Comparison of ENCODE assay signal across 8 cellular contexts in the genomic region with DNA sequence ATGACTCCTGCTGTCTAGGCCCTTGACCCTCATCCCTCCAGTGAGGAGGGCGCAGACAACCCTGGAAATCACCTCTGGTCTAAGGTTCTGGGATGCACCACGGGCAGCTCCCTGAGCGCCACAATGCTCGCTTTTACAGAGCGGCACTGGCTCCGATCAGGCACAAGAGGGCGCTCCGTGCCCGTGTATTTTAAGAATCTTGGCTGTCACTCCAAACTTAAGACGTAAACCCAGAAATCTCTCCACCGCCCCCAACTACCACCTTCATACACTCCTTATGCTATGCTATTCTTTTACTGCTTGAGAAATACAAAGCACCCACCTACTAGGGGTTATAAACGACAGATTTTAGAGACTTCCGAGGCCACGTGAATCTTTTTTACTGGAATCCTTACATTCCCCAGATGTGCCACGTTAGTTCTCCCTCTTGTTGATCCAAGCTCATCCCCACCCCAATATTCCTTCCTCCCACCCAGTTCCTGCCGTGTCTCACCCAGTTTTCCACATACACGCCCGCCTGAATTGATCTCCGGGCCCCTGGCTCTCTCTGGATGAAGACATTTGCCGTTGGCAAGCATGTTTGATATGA.
A peak's percentile ranks its signal among the peaks of the same experiment; 100 is the strongest.
DNase-seq lines count a peak whose midpoint lies in the region; ATAC-seq, FAIRE-seq and TF ChIP-seq lines count a peak whose summit lies in the region.

No MANE protein-coding gene starts in this region.

- no peak overlapping the region for H3K27ac ChIP-seq in A549
- H3K27ac ChIP-seq in OCI-LY3 (ENCODE audit: low read length), result no peak overlapping the region
- H3K27ac ChIP-seq in mesenchymal stem cell (ENCODE audit: low read length, poor library complexity, severe bottlenecking), result no peak overlapping the region

- no peak overlapping the region for H3K9ac ChIP-seq in OCI-LY3 (ENCODE audit: low read length)
- H3K9ac ChIP-seq in mesenchymal stem cell (ENCODE audit: low read length), result peak overlapping the region; percentile 11

- TF ChIP-seq CTCF in A549 (IDR thresholded peaks at IDR 0.05) (peak; percentile 60), OCI-LY3 (IDR thresholded peaks at IDR 0.05; ENCODE audit: low read depth, low read length) (peak; percentile 77)

- no peak overlapping the region for H4K91ac ChIP-seq in mesenchymal stem cell (ENCODE audit: low read length)

- H3K79me2 ChIP-seq in OCI-LY3 (ENCODE audit: low read length), result no peaks in the 10 kb centered on the region

- ATAC-seq in A549 (peak; percentile 57 to 77; a peak in 5 of 6 replicates), HG03378 (IDR thresholded peaks at IDR 0.05; ENCODE audit: unreplicated experiment) (peak; percentile 57), GM21737 (IDR thresholded peaks at IDR 0.05; ENCODE audit: unreplicated experiment) (no peak), GM19455 (IDR thresholded peaks at IDR 0.05; ENCODE audit: unreplicated experiment) (no peak)

- H3K36me3 ChIP-seq in OCI-LY3 (replicated peaks; ENCODE audit: low read depth, low read length) (no peaks in the 10 kb centered on the region), mesenchymal stem cell (ENCODE audit: control insufficient read depth in 1 of 2, insufficient read depth in 2 of 2, low read depth in 1 of 2, low read length in 2 of 2) (no peaks in the 10 kb centered on the region)

- H3K27me3 ChIP-seq in OCI-LY3 (ENCODE audit: low read depth, low read length) (peaks cover 3% of the 10 kb centered on the region; the same call in 1 of the 2 replicates), mesenchymal stem cell (ENCODE audit: control insufficient read depth in 1 of 2, insufficient read depth in 1 of 2, low read length in 2 of 2) (peaks cover 5 to 79% of the 10 kb centered on the region in 2 experiments)

- H3K14ac ChIP-seq in mesenchymal stem cell (ENCODE audit: low read length in 2 of 2), result no peak overlapping the region

- POLR2A ChIA-PET in A549 (lab: Yijun Ruan, JAX), result no interaction called here

- no peak overlapping the region for H3K4me2 ChIP-seq in A549
- H3K4me2 ChIP-seq in OCI-LY3 (ENCODE audit: low read length), result no peak overlapping the region
- no peak overlapping the region for H3K4me2 ChIP-seq in mesenchymal stem cell (ENCODE audit: low read length, poor library complexity, severe bottlenecking)

- H2AFZ ChIP-seq in OCI-LY3 (ENCODE audit: low read depth, low read length) (no peak overlapping the region), mesenchymal stem cell (ENCODE audit: low read depth, low read length) (no peak overlapping the region)

- no peak overlapping the region for H2BK15ac ChIP-seq in mesenchymal stem cell (ENCODE audit: low read depth, poor library complexity, severe bottlenecking)

- no peak overlapping the region for H2BK120ac ChIP-seq in mesenchymal stem cell (ENCODE audit: low read depth, low read length)

- no peaks in the 10 kb centered on the region for H3K4me1 ChIP-seq in A549
- H3K4me1 ChIP-seq in OCI-LY3 (ENCODE audit: low read length), result no peaks in the 10 kb centered on the region
- H3K4me1 ChIP-seq in mesenchymal stem cell (ENCODE audit: control insufficient read depth, insufficient read depth, low read depth, low read length), result peaks cover 9% of the 10 kb centered on the region

- H3K23ac ChIP-seq in mesenchymal stem cell (ENCODE audit: low read length in 2 of 2), result no peak overlapping the region

- DNase-seq in A549 (ENCODE audit: low read depth in 1 of 2, low spot score in 1 of 2) (peak; percentile 10 to 52), GDM1 (lab: John Stamatoyannopoulos, UW) (peak; percentile 21), dedifferentiated amniotic fluid mesenchymal stem cell (ENCODE audit: extremely low spot score) (peak; percentile 19), mesenchymal stem cell (peak; percentile 14)

- no peak overlapping the region for H3K4ac ChIP-seq in mesenchymal stem cell (ENCODE audit: low read depth in 1 of 2, low read length in 2 of 2)

- no peaks in the 10 kb centered on the region for H3K79me1 ChIP-seq in mesenchymal stem cell (replicated peaks; ENCODE audit: low read length, poor library complexity, severe bottlenecking)

- no peak overlapping the region for H3K18ac ChIP-seq in mesenchymal stem cell (ENCODE audit: low read depth in 1 of 2, low read length in 2 of 2)

- TF ChIP-seq RAD21 in A549 (conservative IDR thresholded peaks at IDR 0.05 in 1 of 2, IDR thresholded peaks at IDR 0.05 in 1 of 2), result peak; percentile 61 to 69

- H3K4me3 ChIP-seq in A549 (no peak overlapping the region), OCI-LY3 (ENCODE audit: low read length) (no peak overlapping the region), mesenchymal stem cell (ENCODE audit: insufficient read depth in 1 of 2, low read depth in 1 of 2, low read length in 2 of 2) (peak overlapping the region in 1 of 2 experiments; percentile 64)

- no peak for TF ChIP-seq EP300 in A549 (IDR thresholded peaks at IDR 0.05)

- no peaks in the 10 kb centered on the region for H3K9me3 ChIP-seq in A549
- no peaks in the 10 kb centered on the region for H3K9me3 ChIP-seq in OCI-LY3 (ENCODE audit: insufficient read depth, low read length)
- no peaks in the 10 kb centered on the region for H3K9me3 ChIP-seq in mesenchymal stem cell (ENCODE audit: control insufficient read depth, low read length)

- no peak overlapping the region for H2BK5ac ChIP-seq in mesenchymal stem cell (ENCODE audit: low read depth, low read length, poor library complexity, severe bottlenecking)

- no peak for FAIRE-seq in A549 (lab: Jason Lieb, UNC)

- H4K8ac ChIP-seq in mesenchymal stem cell (ENCODE audit: low read length), result no peak overlapping the region

- CTCF ChIA-PET in A549 (lab: Yijun Ruan, JAX), result interaction anchor here (0.5 to 5.6 kb wide), 15 partner anchors 8 to 1777 kb away, joined by 3 to 71 read pairs (median 3); no protein-coding TSS in a partner anchor

- TF ChIP-seq POLR2A in A549 (IDR thresholded peaks at IDR 0.05; ENCODE audit: low read length), result no peak

- no peak overlapping the region for H2BK12ac ChIP-seq in mesenchymal stem cell (ENCODE audit: low read length in 2 of 2)

- no peaks in the 10 kb centered on the region for H4K20me1 ChIP-seq in OCI-LY3 (ENCODE audit: insufficient read depth, low read length)

- WGBS in A549 (ENCODE audit: missing lambda C conversion rate), result 17% methylated on average over 19 of the region's 20 CpGs
- WGBS in mesenchymal stem cell, result 25% methylated on average over 20 of the region's 20 CpGs

- no peak overlapping the region for H2AK5ac ChIP-seq in mesenchymal stem cell (ENCODE audit: low read length, severe bottlenecking)

TF ChIP-seq in A549, 52 proteins besides CTCF, POLR2A, EP300 and RAD21:
- peak; percentile 41; the same call in 1 of the 3 replicates for TF ChIP-seq SMC3 (IDR thresholded peaks at IDR 0.05)
- TF ChIP-seq JUN (IDR thresholded peaks at IDR 0.05), result no peak
TF ChIP-seq in A549: peak in this region for 1.

Comparison
In these comparisons a context has a peak if more than half of its experiments do, and no peak if none do; other contexts are left out.
1. ATAC-seq: peak in A549 (2 of 2) and HG03378 (single experiment); none in GM21737 (single experiment) and GM19455 (single experiment).
2. Peak in every context shown above with its lines, with median percentiles within 50 percentile points of each other: DNase-seq.